Comparison of ENCODE assay signal across 23 cellular contexts in genomic region chr10:113776553-113776952, GRCh38. TPM values are rescaled to one million over a fixed set of nuclear protein-coding genes. Genes with fewer than 3 reads are reported as not detected.
DNase-seq lines count a peak whose midpoint lies in the region; ATAC-seq, FAIRE-seq and TF ChIP-seq lines count a peak whose summit lies in the region.
"Had no signal": no experiment of that assay in that cellular context is flagged by ENCODE, and none has a peak within 500 bp of the region (broad histone marks: within the 10 kb centered on the region; RNA-seq: fewer than 3 reads in every experiment).

No MANE protein-coding gene starts in this region.

- intact Hi-C loops in HepG2 (cut with micrococcal nuclease; ENCODE audit: unreplicated experiment) (no loop called here), right lobe of liver (cut with DNase I) (no loop called here), K562 (cut with micrococcal nuclease) (no loop called here)

- BruUV-seq in HepG2 (replicated peaks; lab: Mats Ljungman, UMichigan) (no TSS peak), K562 (replicated peaks; lab: Mats Ljungman, UMichigan) (no TSS peak)

- POLR2A ChIA-PET in HepG2 (lab: Yijun Ruan, JAX) = no interaction called here
- POLR2A ChIA-PET in K562 (lab: Yijun Ruan, JAX) = no interaction called here

- no peak for FAIRE-seq in HepG2 (lab: Jason Lieb, UNC)
- FAIRE-seq in K562 (lab: Jason Lieb, UNC) = no peak
- FAIRE-seq: A549, D721Med, G401.6, GM12892, GM18507 had no signal

- H2AFZ ChIP-seq in HepG2 (ENCODE audit: low read length) (no peak overlapping the region), K562 (ENCODE audit: low read depth, low read length) (no peak overlapping the region)

- H3K9me3 ChIP-seq in HepG2 (ENCODE audit: low read length) (no peaks in the 10 kb centered on the region), right lobe of liver (no peaks in the 10 kb centered on the region), K562 (replicated peaks; ENCODE audit: control insufficient read depth, insufficient read depth, low read depth, low read length) (no peaks in the 10 kb centered on the region)
- H3K9me3 ChIP-seq: A549; BLaER1 treated with 17β-estradiol and CSF1 and Interleukin-3, amounts not matched to agents 10 nM and 100 nM; Caco-2 had no signal

- ATAC-seq in HepG2 = no peak
- ATAC-seq in right lobe of liver = no peak
- ATAC-seq in K562 = no peak
- ATAC-seq in GM21528 (IDR thresholded peaks at IDR 0.05; ENCODE audit: low FRiP score, unreplicated experiment) = no peak
- no peak for ATAC-seq in GM21576 (IDR thresholded peaks at IDR 0.05; ENCODE audit: unreplicated experiment)
- ATAC-seq: CD8-positive, alpha-beta T cell had no signal

- no peak for DNase-seq in HepG2 (ENCODE audit: low spot score)
- DNase-seq in right lobe of liver = no peak
- DNase-seq in K562 (ENCODE audit: extremely low read depth in 1 of 4, low spot score in 3 of 4) = no peak
- DNase-seq: AML-193; Caco-2; Calu3; CD4-positive, alpha-beta T cell; CD8-positive, alpha-beta T cell; DMS79 treated with DMSO at 0.1 percent for 48 hours; GF-D8 had no signal

- CTCF ChIA-PET in HepG2 (lab: Yijun Ruan, JAX; ENCODE audit: low intra/inter-chr PET ratio, low total read pairs) = no interaction called here
- CTCF ChIA-PET in K562 (lab: Yijun Ruan, JAX; ENCODE audit: low intra/inter-chr PET ratio) = no interaction called here

- no peak overlapping the region for H3K4me3 ChIP-seq in HepG2 (replicated peaks in 1 of 3; ENCODE audit: insufficient read depth in 1 of 3, low read depth in 2 of 3, low read length in 3 of 3)
- H3K4me3 ChIP-seq in right lobe of liver = no peak overlapping the region
- no peak overlapping the region for H3K4me3 ChIP-seq in K562
- H3K4me3 ChIP-seq: A549; BLaER1 treated with 17β-estradiol and CSF1 and Interleukin-3, amounts not matched to agents 10 nM and 100 nM had no signal

- no peaks in the 10 kb centered on the region for H4K20me1 ChIP-seq in HepG2 (ENCODE audit: insufficient read depth, low read length)
- H4K20me1 ChIP-seq in K562 (replicated peaks; ENCODE audit: control insufficient read depth, insufficient read depth, low read length) = no peaks in the 10 kb centered on the region
- H4K20me1 ChIP-seq: BLaER1 treated with 17β-estradiol and CSF1 and Interleukin-3, amounts not matched to agents 10 nM and 100 nM had no signal

- TF ChIP-seq EP300 in HepG2 (IDR thresholded peaks at IDR 0.05; ENCODE audit: low read depth in 2 of 2, low read length in 2 of 2) (no peak), HepG2 (CRISPR knock-in tag; IDR thresholded peaks at IDR 0.05; ENCODE audit: borderline replicate concordance) (no peak), K562 (IDR thresholded peaks at IDR 0.05; ENCODE audit: low read length) (no peak)

- no peak for TF ChIP-seq POLR2A in HepG2 (IDR thresholded peaks at IDR 0.05; ENCODE audit: insufficient read depth in 1 of 2, low read depth in 2 of 2, low read length in 2 of 2)
- TF ChIP-seq POLR2A in right lobe of liver (IDR thresholded peaks at IDR 0.05) = no peak
- no peak for TF ChIP-seq POLR2A in K562 (conservative IDR thresholded peaks at IDR 0.05)

- H3K9ac ChIP-seq in HepG2 (ENCODE audit: insufficient read depth, low read depth, low read length) = no peak overlapping the region
- H3K9ac ChIP-seq in K562 (ENCODE audit: insufficient read depth in 1 of 2, low read depth in 2 of 2, low read length in 2 of 2) = no peak overlapping the region
- H3K9ac ChIP-seq: BLaER1 treated with 17β-estradiol and CSF1 and Interleukin-3, amounts not matched to agents 10 nM and 100 nM had no signal

- TF ChIP-seq CTCF in HepG2 (CRISPR knock-in tag; IDR thresholded peaks at IDR 0.05) = no peak
- no peak for TF ChIP-seq CTCF in right lobe of liver (IDR thresholded peaks at IDR 0.05)
- TF ChIP-seq CTCF in K562 (IDR thresholded peaks at IDR 0.05 in 2 of 3, conservative IDR thresholded peaks at IDR 0.05 in 1 of 3; ENCODE audit: insufficient read depth in 2 of 3, low read depth in 1 of 3, low read length in 3 of 3) = no peak

- TF ChIP-seq RAD21 in HepG2 (CRISPR knock-in tag; IDR thresholded peaks at IDR 0.05) (no peak), K562 (CRISPR knock-in tag; conservative IDR thresholded peaks at IDR 0.05 in 1 of 2, IDR thresholded peaks at IDR 0.05 in 1 of 2) (no peak)

- no peaks in the 10 kb centered on the region for H3K9me1 ChIP-seq in K562 (ENCODE audit: control insufficient read depth, insufficient read depth, low read length)

- H3K4me2 ChIP-seq in HepG2 (ENCODE audit: low read depth, low read length) (no peak overlapping the region), K562 (ENCODE audit: insufficient read depth, low read length) (no peak overlapping the region)
- H3K4me2 ChIP-seq: A549; BLaER1 treated with 17β-estradiol and CSF1 and Interleukin-3, amounts not matched to agents 10 nM and 100 nM had no signal

- no peaks in the 10 kb centered on the region for H3K4me1 ChIP-seq in HepG2 (ENCODE audit: insufficient read depth, low read length)
- no peaks in the 10 kb centered on the region for H3K4me1 ChIP-seq in right lobe of liver
- H3K4me1 ChIP-seq in K562 (replicated peaks in 1 of 2; ENCODE audit: control insufficient read depth in 2 of 2, insufficient read depth in 2 of 2, low read length in 2 of 2) = no peaks in the 10 kb centered on the region; a peak in 1 of 5 replicates
- H3K4me1 ChIP-seq: BLaER1 treated with 17β-estradiol and CSF1 and Interleukin-3, amounts not matched to agents 10 nM and 100 nM; Caco-2 had no signal

- in situ Hi-C loops in HepG2 (cut with HindIII; ENCODE audit: extremely low pct_ligation_motif_present, low pct_unique_long_range_greater_than_20kb) (no loop called here), K562 (cut with MboI) (no loop called here)

- H3K27me3 ChIP-seq in HepG2 (ENCODE audit: control insufficient read depth in 1 of 2, insufficient read depth in 2 of 2, low read length in 2 of 2) (no peaks in the 10 kb centered on the region; a peak in 2 of 5 replicates), right lobe of liver (no peaks in the 10 kb centered on the region), K562 (ENCODE audit: control insufficient read depth in 2 of 2, insufficient read depth in 2 of 2, low read length in 2 of 2) (peaks cover 0 to 8% of the 10 kb centered on the region in 2 experiments; a peak in 3 of 5 replicates)
- H3K27me3 ChIP-seq: BLaER1 treated with 17β-estradiol and CSF1 and Interleukin-3, amounts not matched to agents 10 nM and 100 nM had no signal

- WGBS in HepG2 (ENCODE audit: low lambda C conversion rate) = 0% methylated on average over 1 of the region's 1 CpG
- WGBS in right lobe of liver (ENCODE audit: insufficient coverage, low coverage, low lambda C conversion rate, missing lambda C conversion rate) = 68% methylated on average over 1 of the region's 1 CpG
- WGBS in K562 (ENCODE audit: insufficient coverage, low coverage, missing lambda C conversion rate) = 0% methylated on average over 1 of the region's 1 CpG

- H3K79me2 ChIP-seq in HepG2 (ENCODE audit: insufficient read depth, low read length) (no peaks in the 10 kb centered on the region), K562 (ENCODE audit: control insufficient read depth, insufficient read depth, low read length) (no peaks in the 10 kb centered on the region)

- H3K36me3 ChIP-seq in HepG2 (replicated peaks in 1 of 2; ENCODE audit: control insufficient read depth in 1 of 2, insufficient read depth in 2 of 2, low read length in 2 of 2) (no peaks in the 10 kb centered on the region), right lobe of liver (no peaks in the 10 kb centered on the region), K562 (ENCODE audit: control insufficient read depth, insufficient read depth, low read length) (no peaks in the 10 kb centered on the region)
- H3K36me3 ChIP-seq: BLaER1 treated with 17β-estradiol and CSF1 and Interleukin-3, amounts not matched to agents 10 nM and 100 nM had no signal

- H3K27ac ChIP-seq in HepG2 (ENCODE audit: extremely low read length, insufficient read depth, low read length) (no peak overlapping the region), right lobe of liver (no peak overlapping the region), K562 (ENCODE audit: extremely low read depth, low read depth, low read length) (no peak overlapping the region)
- H3K27ac ChIP-seq: 22Rv1; A549; BLaER1 treated with 17β-estradiol and CSF1 and Interleukin-3, amounts not matched to agents 10 nM and 100 nM; C4-2B had no signal

RNA-seq across cellular contexts. Expression of gene PLEKHS1, which starts 25.1 kb away (rescaled TPM):
- total RNA-seq in HepG2 (2016; rRNA removed; fragmentation: Illumina TruSeq; extraction: Trizol) (not detected in 2 replicates), right lobe of liver (not detected), K562 (2014; rRNA removed) (not detected in 2 replicates), K562 (2014; rRNA removed; fragmentation: Illumina TruSeq; extraction: Trizol) (not detected in 2 replicates), K562 (2015; rRNA removed; fragmentation: Illumina TruSeq; extraction: Trizol) (not detected in 2 replicates), K562 (2021) (not detected in 2 replicates)
- not detected in 2 replicates for total RNA-seq in HepG2 (2016; cell fraction: cytosol; rRNA removed; fragmentation: Illumina TruSeq; extraction: Trizol; ENCODE audit: low read depth)
- not detected in 2 replicates for total RNA-seq in HepG2 (2016; cell fraction: insoluble cytoplasmic fraction; rRNA removed; fragmentation: Illumina TruSeq; extraction: Trizol)
- total RNA-seq in HepG2 (2016; cell fraction: membrane; rRNA removed; fragmentation: Illumina TruSeq; extraction: Trizol) = not detected in 2 replicates
- not detected in 2 replicates for total RNA-seq in HepG2 (2016; cell fraction: nucleus; rRNA removed; fragmentation: Illumina TruSeq; extraction: Trizol)
- polyA plus RNA-seq in HepG2 (2011; rRNA removed) (not detected in 2 replicates), K562 (2011; rRNA removed) (not detected in 2 replicates), K562 (2014; fragmentation: Illumina TruSeq; extraction: Trizol) (not detected in 2 replicates), K562 (2014; fragmentation: Nextera tagmentation; extraction: Ambion mirVana) (not detected), K562 (2014; rRNA removed) (not detected in 2 replicates)
- polyA plus RNA-seq in HepG2 (2011; cell fraction: cytosol; rRNA removed) = not detected in 2 replicates
- polyA plus RNA-seq in HepG2 (2011; cell fraction: nucleus; rRNA removed) = 0.06 TPM in 1 of 2 replicates, not detected in the other
- 0.04 TPM in 1 of 2 replicates, not detected in the other for polyA plus RNA-seq in HepG2 (2012)
- not detected in 2 replicates for polyA plus RNA-seq in HepG2 (2016; cell fraction: cytosol; fragmentation: Illumina TruSeq; extraction: Trizol; ENCODE audit: low read depth)
- not detected in 2 replicates for polyA plus RNA-seq in HepG2 (2016; cell fraction: insoluble cytoplasmic fraction; fragmentation: Illumina TruSeq; extraction: Trizol; ENCODE audit: low read depth)
- not detected in 2 replicates for polyA plus RNA-seq in HepG2 (2016; cell fraction: membrane; fragmentation: Illumina TruSeq; extraction: Trizol; ENCODE audit: low read depth)
- polyA plus RNA-seq in HepG2 (2016; cell fraction: nucleus; fragmentation: Illumina TruSeq; extraction: Trizol; ENCODE audit: insufficient read depth, low read depth) = 0.13 and 0.29 TPM in 2 replicates
- not detected in 2 replicates for polyA minus RNA-seq in HepG2 (2011; rRNA and poly(A)+ RNA removed; ENCODE audit: low replicate concordance)
- polyA minus RNA-seq in HepG2 (2011; cell fraction: cytosol; rRNA and poly(A)+ RNA removed) = not detected in 2 replicates
- not detected in 2 replicates for polyA minus RNA-seq in HepG2 (2011; cell fraction: nucleus; rRNA and poly(A)+ RNA removed)
- total RNA-seq in K562 (2011; cell fraction: chromatin; rRNA removed; ENCODE audit: low replicate concordance) = not detected in 2 replicates
- total RNA-seq in K562 (2011; cell fraction: nucleolus; rRNA removed) = not detected in 2 replicates
- not detected in 2 replicates for total RNA-seq in K562 (2011; cell fraction: nucleoplasm; rRNA removed)
- not detected in 2 replicates for polyA plus RNA-seq in K562 (2011; cell fraction: cytosol; rRNA removed)
- polyA plus RNA-seq in K562 (2011; cell fraction: nucleus; rRNA removed) = not detected in 2 replicates
- 0.04 TPM in 1 of 2 replicates, not detected in the other for polyA plus RNA-seq in K562 (2012)
- polyA minus RNA-seq in K562 (2011; rRNA and poly(A)+ RNA removed) = 0.04 TPM in 1 of 2 replicates, not detected in the other
- not detected in 2 replicates for polyA minus RNA-seq in K562 (2011; cell fraction: cytosol; rRNA and poly(A)+ RNA removed)
- not detected in 2 replicates for polyA minus RNA-seq in K562 (2011; cell fraction: nucleus; rRNA and poly(A)+ RNA removed)
- total RNA-seq: A172; B cell; Caco-2; CD8-positive, alpha-beta T cell had no signal
- polyA plus RNA-seq: BJ had no signal
